25 cellular contexts compared by ENCODE assay signal in the genomic region with DNA sequence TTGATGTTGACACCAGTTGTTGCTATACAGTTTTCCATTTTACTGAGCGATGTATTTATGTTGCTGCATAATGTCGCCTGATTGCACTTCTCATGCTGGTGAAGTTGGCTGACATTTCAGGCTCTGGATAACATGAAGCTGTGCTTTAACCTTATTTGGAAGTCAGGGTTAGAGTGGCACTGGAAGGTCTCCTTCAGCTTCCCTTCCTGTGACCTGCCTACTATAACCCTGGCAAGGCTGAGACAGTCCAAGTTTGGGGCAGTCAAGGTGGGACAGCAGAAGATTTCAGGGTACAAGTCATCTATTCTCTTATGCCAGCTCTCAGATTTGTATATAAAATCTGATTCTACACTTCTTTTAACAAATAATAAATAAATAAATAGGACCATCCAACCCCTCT.
"Had no signal": no experiment of that assay in that cellular context is flagged by ENCODE, and none has a peak within 500 bp of the region (broad histone marks: within the 10 kb centered on the region; RNA-seq: fewer than 3 reads in every experiment).

No MANE protein-coding gene starts in this region.

- ATAC-seq: activated CD4-positive, alpha-beta T cell treated with anti-CD3 and anti-CD28 coated beads for 36 hours; activated CD8-positive, alpha-beta memory T cell treated with anti-CD3 and anti-CD28 coated beads, Interleukin-2, amount 10 ng/mL, durations not matched to agents 7 days and 5 days; activated CD8-positive, alpha-beta T cell treated with anti-CD3 and anti-CD28 coated beads, Interleukin-2, amount 10 ng/mL, durations not matched to agents 7 days and 5 days; esophagus mucosa; foreskin keratinocyte; gastrocnemius medialis had no signal

- H3K9me3 ChIP-seq: ascending aorta, breast epithelium, gastrocnemius medialis had no signal

- H3K27me3 ChIP-seq: ascending aorta, breast epithelium, cardiac muscle cell, dorsolateral prefrontal cortex, foreskin keratinocyte, gastrocnemius medialis had no signal

- DNase-seq: activated CD4-positive, alpha-beta memory T cell treated with anti-CD3 and anti-CD28 coated beads for 36 hours; activated CD4-positive, alpha-beta T cell treated with anti-CD3 and anti-CD28 coated beads for 36 hours; activated CD4-positive, alpha-beta T cell treated with anti-CD3 and anti-CD28 coated beads, Interleukin-2, amount 10 ng/mL, durations not matched to agents 24 days and 14 days; activated CD4-positive, CD25-positive, alpha-beta regulatory T cell; activated CD4-positive, CD25-positive, alpha-beta regulatory T cell treated with anti-CD3 and anti-CD28 coated beads, Interleukin-2, amount 50 U/mL, for 72 hours; activated CD8-positive, alpha-beta memory T cell treated with anti-CD3 and anti-CD28 coated beads, Interleukin-2, amount 10 ng/mL, durations not matched to agents 7 days and 5 days; activated CD8-positive, alpha-beta memory T cell treated with anti-CD3 and anti-CD28 coated beads, Interleukin-2, amount 50 U/mL, for 4 hours; activated CD8-positive, alpha-beta T cell treated with anti-CD3 and anti-CD28 coated beads, Interleukin-2, amount 10 ng/mL, durations not matched to agents 7 days and 5 days; activated effector memory CD4-positive, alpha-beta T cell treated with anti-CD3 and anti-CD28 coated beads, Interleukin-2, amount 50 U/mL, for 16 hours; activated naive CD4-positive, alpha-beta T cell treated with anti-CD3 and anti-CD28 coated beads for 36 hours; activated naive CD8-positive, alpha-beta T cell treated with anti-CD3 and anti-CD28 coated beads, Interleukin-2, amount 10 ng/mL, durations not matched to agents 7 days and 5 days; activated T-cell treated with anti-CD3 and anti-CD28 coated beads, Interleukin-2, amount 50 U/mL, for 1 hour; activated T-cell treated with anti-CD3 and anti-CD28 coated beads, Interleukin-2, amount 50 U/mL, for 48 hours; dorsolateral prefrontal cortex; effector memory CD4-positive, alpha-beta T cell; endodermal cell; foreskin keratinocyte; gastrocnemius medialis; glutamatergic neuron; T-helper 2 cell had no signal

- H3K27ac ChIP-seq: ascending aorta, breast epithelium, cardiac muscle cell, coronary artery, dorsolateral prefrontal cortex, foreskin keratinocyte, gastrocnemius medialis had no signal

- H3K4me3 ChIP-seq: ascending aorta, breast epithelium, cardiac muscle cell, coronary artery, dorsolateral prefrontal cortex, gastrocnemius medialis had no signal

- H3K4me1 ChIP-seq: ascending aorta, breast epithelium had no signal

- H3K36me3 ChIP-seq: ascending aorta, breast epithelium, cardiac muscle cell, gastrocnemius medialis had no signal
